1 cellular context compared by ENCODE assay signal in the genomic region with DNA sequence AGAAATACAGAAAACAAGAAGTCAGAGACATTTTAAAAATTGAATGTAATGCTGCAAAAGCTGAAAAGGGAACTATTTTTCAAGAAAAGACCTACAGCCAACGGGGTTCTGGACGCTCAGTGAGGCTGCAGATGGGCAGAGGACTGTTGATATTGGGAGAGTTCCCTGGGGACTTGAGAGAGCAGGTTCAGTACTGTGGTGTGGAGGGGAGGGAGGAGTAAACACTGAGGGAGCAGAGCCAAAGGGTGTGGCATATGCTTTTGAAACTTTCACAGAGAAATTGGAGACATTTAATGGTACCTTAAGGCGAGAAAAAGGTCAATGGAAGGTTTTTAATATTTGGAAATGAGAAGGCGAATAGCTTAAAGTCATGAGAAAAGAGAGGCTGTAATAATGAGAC.
TF ChIP-seq lines count a peak whose summit lies in the region.

No MANE protein-coding gene starts in this region.

TF ChIP-seq in H1, 55 proteins besides CTCF, POLR2A, EP300 and RAD21 (continued from another document):
- TF ChIP-seq, protein P1, sequence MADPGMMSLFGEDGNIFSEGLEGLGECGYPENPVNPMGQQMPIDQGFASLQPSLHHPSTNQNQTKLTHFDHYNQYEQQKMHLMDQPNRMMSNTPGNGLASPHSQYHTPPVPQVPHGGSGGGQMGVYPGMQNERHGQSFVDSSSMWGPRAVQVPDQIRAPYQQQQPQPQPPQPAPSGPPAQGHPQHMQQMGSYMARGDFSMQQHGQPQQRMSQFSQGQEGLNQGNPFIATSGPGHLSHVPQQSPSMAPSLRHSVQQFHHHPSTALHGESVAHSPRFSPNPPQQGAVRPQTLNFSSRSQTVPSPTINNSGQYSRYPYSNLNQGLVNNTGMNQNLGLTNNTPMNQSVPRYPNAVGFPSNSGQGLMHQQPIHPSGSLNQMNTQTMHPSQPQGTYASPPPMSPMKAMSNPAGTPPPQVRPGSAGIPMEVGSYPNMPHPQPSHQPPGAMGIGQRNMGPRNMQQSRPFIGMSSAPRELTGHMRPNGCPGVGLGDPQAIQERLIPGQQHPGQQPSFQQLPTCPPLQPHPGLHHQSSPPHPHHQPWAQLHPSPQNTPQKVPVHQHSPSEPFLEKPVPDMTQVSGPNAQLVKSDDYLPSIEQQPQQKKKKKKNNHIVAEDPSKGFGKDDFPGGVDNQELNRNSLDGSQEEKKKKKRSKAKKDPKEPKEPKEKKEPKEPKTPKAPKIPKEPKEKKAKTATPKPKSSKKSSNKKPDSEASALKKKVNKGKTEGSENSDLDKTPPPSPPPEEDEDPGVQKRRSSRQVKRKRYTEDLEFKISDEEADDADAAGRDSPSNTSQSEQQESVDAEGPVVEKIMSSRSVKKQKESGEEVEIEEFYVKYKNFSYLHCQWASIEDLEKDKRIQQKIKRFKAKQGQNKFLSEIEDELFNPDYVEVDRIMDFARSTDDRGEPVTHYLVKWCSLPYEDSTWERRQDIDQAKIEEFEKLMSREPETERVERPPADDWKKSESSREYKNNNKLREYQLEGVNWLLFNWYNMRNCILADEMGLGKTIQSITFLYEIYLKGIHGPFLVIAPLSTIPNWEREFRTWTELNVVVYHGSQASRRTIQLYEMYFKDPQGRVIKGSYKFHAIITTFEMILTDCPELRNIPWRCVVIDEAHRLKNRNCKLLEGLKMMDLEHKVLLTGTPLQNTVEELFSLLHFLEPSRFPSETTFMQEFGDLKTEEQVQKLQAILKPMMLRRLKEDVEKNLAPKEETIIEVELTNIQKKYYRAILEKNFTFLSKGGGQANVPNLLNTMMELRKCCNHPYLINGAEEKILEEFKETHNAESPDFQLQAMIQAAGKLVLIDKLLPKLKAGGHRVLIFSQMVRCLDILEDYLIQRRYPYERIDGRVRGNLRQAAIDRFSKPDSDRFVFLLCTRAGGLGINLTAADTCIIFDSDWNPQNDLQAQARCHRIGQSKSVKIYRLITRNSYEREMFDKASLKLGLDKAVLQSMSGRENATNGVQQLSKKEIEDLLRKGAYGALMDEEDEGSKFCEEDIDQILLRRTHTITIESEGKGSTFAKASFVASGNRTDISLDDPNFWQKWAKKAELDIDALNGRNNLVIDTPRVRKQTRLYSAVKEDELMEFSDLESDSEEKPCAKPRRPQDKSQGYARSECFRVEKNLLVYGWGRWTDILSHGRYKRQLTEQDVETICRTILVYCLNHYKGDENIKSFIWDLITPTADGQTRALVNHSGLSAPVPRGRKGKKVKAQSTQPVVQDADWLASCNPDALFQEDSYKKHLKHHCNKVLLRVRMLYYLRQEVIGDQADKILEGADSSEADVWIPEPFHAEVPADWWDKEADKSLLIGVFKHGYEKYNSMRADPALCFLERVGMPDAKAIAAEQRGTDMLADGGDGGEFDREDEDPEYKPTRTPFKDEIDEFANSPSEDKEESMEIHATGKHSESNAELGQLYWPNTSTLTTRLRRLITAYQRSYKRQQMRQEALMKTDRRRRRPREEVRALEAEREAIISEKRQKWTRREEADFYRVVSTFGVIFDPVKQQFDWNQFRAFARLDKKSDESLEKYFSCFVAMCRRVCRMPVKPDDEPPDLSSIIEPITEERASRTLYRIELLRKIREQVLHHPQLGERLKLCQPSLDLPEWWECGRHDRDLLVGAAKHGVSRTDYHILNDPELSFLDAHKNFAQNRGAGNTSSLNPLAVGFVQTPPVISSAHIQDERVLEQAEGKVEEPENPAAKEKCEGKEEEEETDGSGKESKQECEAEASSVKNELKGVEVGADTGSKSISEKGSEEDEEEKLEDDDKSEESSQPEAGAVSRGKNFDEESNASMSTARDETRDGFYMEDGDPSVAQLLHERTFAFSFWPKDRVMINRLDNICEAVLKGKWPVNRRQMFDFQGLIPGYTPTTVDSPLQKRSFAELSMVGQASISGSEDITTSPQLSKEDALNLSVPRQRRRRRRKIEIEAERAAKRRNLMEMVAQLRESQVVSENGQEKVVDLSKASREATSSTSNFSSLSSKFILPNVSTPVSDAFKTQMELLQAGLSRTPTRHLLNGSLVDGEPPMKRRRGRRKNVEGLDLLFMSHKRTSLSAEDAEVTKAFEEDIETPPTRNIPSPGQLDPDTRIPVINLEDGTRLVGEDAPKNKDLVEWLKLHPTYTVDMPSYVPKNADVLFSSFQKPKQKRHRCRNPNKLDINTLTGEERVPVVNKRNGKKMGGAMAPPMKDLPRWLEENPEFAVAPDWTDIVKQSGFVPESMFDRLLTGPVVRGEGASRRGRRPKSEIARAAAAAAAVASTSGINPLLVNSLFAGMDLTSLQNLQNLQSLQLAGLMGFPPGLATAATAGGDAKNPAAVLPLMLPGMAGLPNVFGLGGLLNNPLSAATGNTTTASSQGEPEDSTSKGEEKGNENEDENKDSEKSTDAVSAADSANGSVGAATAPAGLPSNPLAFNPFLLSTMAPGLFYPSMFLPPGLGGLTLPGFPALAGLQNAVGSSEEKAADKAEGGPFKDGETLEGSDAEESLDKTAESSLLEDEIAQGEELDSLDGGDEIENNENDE (IDR thresholded peaks at IDR 0.05; ENCODE audit: insufficient replicate concordance, low read length) = no peak
- TF ChIP-seq ZNF274 (IDR thresholded peaks at IDR 0.05; ENCODE audit: borderline replicate concordance, extremely low read depth, low read length) (no peak), CHD2 (IDR thresholded peaks at IDR 0.05; ENCODE audit: low read length) (no peak), POU5F1 (IDR thresholded peaks at IDR 0.05; ENCODE audit: low read depth, low read length) (no peak), BRCA1 (IDR thresholded peaks at IDR 0.05; ENCODE audit: low read depth, low read length) (no peak), SIN3A (conservative IDR thresholded peaks at IDR 0.05 in 1 of 2, IDR thresholded peaks at IDR 0.05 in 1 of 2; ENCODE audit: low read depth in 1 of 2, low read length in 2 of 2) (no peak), EGR1 (IDR thresholded peaks at IDR 0.05; ENCODE audit: borderline replicate concordance, low read depth, low read length) (no peak), YY1 (IDR thresholded peaks at IDR 0.05; ENCODE audit: low read depth, low read length) (no peak), EZH2 (IDR thresholded peaks at IDR 0.05; ENCODE audit: low read depth, low read length, severe bottlenecking) (no peak), CBX5 (IDR thresholded peaks at IDR 0.05; ENCODE audit: low read depth, low read length) (no peak), TEAD4 (IDR thresholded peaks at IDR 0.05; ENCODE audit: low read depth, low read length) (no peak), KDM5A (IDR thresholded peaks at IDR 0.05; ENCODE audit: low read length) (no peak), FOSL1 (IDR thresholded peaks at IDR 0.05; ENCODE audit: insufficient read depth, low read depth, low read length) (no peak)
- TF ChIP-seq, protein P2, sequence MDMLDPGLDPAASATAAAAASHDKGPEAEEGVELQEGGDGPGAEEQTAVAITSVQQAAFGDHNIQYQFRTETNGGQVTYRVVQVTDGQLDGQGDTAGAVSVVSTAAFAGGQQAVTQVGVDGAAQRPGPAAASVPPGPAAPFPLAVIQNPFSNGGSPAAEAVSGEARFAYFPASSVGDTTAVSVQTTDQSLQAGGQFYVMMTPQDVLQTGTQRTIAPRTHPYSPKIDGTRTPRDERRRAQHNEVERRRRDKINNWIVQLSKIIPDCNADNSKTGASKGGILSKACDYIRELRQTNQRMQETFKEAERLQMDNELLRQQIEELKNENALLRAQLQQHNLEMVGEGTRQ (IDR thresholded peaks at IDR 0.05; ENCODE audit: low read length) = no peak
